23 cellular contexts compared by ENCODE assay signal in genomic region chr6:147947521-147947920, GRCh38.
DNase-seq lines count a peak whose midpoint lies in the region; ATAC-seq and TF ChIP-seq lines count a peak whose summit lies in the region.
"Had no signal": no experiment of that assay in that cellular context is flagged by ENCODE, and none has a peak within 500 bp of the region (broad histone marks: within the 10 kb centered on the region; RNA-seq: fewer than 3 reads in every experiment).

No MANE protein-coding gene starts in this region.

- DNase-seq in GM04503 (ENCODE audit: low read depth), result peak; percentile 35
- DNase-seq in mammary epithelial cell, result no peak
- peak; percentile 39 for DNase-seq in fibroblast of the conjunctiva (ENCODE audit: low read depth)
- DNase-seq in renal cortical epithelial cell (ENCODE audit: low read depth), result peak; percentile 12
- DNase-seq in HEK293T (ENCODE audit: extremely low spot score), result no peak
- DNase-seq in BE2C, result no peak
- DNase-seq in Right ventricle myocardium superior, result no peak
- no peak for DNase-seq in stimulated activated CD4-positive, alpha-beta T cell treated with anti-CD3 and anti-CD28 coated beads, Interleukin-2, amount 100 ng/mL, for 24 hours
- DNase-seq: activated CD4-positive, alpha-beta T cell treated with anti-CD3 and anti-CD28 coated beads, Interleukin-2, amount 50 U/mL, for 1 hour; activated naive CD4-positive, alpha-beta T cell treated with anti-CD3 and anti-CD28 coated beads for 36 hours; anterior cingulate cortex; kidney; lower lobe of right lung; NCI-H1417; PC-3; stimulated activated CD4-positive, alpha-beta T cell treated with anti-CD3 and anti-CD28 coated beads, Interleukin-1b, Interleukin-23, amount 100 ng/mL, for 48 hours; T-helper 9 cell had no signal

- 7% methylated on average over 3 of the region's 3 CpGs for WGBS in mammary epithelial cell (ENCODE audit: low coverage, missing lambda C conversion rate)

- no peaks in the 10 kb centered on the region for H3K79me2 ChIP-seq in mammary epithelial cell (ENCODE audit: insufficient read depth, low read length)

- CTCF ChIA-PET in mammary epithelial cell (lab: Charles Lee; ENCODE audit: low non-redundant PET), result no interaction called here
- CTCF ChIA-PET in HEK293T (lab: Yijun Ruan, JAX), result no interaction called here

- no peaks in the 10 kb centered on the region for H3K27me3 ChIP-seq in mammary epithelial cell (ENCODE audit: insufficient read depth, low read length)
- H3K27me3 ChIP-seq in BE2C, result no peaks in the 10 kb centered on the region
- H3K27me3 ChIP-seq: uterus had no signal

- TF ChIP-seq CTCF in mammary epithelial cell (conservative IDR thresholded peaks at IDR 0.05 in 1 of 2, IDR thresholded peaks at IDR 0.05 in 1 of 2; ENCODE audit: extremely low read depth in 1 of 2, insufficient read depth in 1 of 2, low read depth in 1 of 2, low read length in 2 of 2) (no peak), BE2C (IDR thresholded peaks at IDR 0.05; ENCODE audit: low read depth, low read length) (no peak)

- H2AFZ ChIP-seq in mammary epithelial cell (ENCODE audit: low read depth, low read length), result peak overlapping the region; percentile 62

- no peak for ATAC-seq in Right ventricle myocardium superior (ENCODE audit: poor library complexity)
- ATAC-seq: HCT116, PC-3, Right ventricle myocardium inferior had no signal

- no peaks in the 10 kb centered on the region for H4K20me1 ChIP-seq in mammary epithelial cell (ENCODE audit: insufficient read depth, low read length)

- in situ Hi-C loops in mammary epithelial cell (cut with MboI; ENCODE audit: low sequenced_read_pairs in 2 of 2), result no loop called here

- no peak overlapping the region for H3K4me3 ChIP-seq in mammary epithelial cell (replicated peaks in 1 of 3; ENCODE audit: insufficient read depth in 1 of 3, low read depth in 2 of 3, low read length in 3 of 3)
- H3K4me3 ChIP-seq in BE2C (ENCODE audit: low read depth, low read length), result no peak overlapping the region
- H3K4me3 ChIP-seq: lower lobe of right lung, skin epidermis, uterus had no signal

- H3K9me3 ChIP-seq in mammary epithelial cell (replicated peaks; ENCODE audit: insufficient read depth, low read length) (no peaks in the 10 kb centered on the region), BE2C (no peaks in the 10 kb centered on the region)
- H3K9me3 ChIP-seq: lower lobe of right lung, uterus had no signal

- POLR2A ChIA-PET in HEK293T (lab: Yijun Ruan, JAX), result no interaction called here

- H3K4me1 ChIP-seq in mammary epithelial cell (ENCODE audit: insufficient read depth, low read length) (peaks cover 21% of the 10 kb centered on the region), BE2C (no peaks in the 10 kb centered on the region)
- H3K4me1 ChIP-seq: uterus had no signal

- H3K36me3 ChIP-seq in mammary epithelial cell (ENCODE audit: insufficient read depth, low read length) (no peaks in the 10 kb centered on the region), BE2C (no peaks in the 10 kb centered on the region)
- H3K36me3 ChIP-seq: lower lobe of right lung, uterus had no signal

- intact Hi-C loops in mammary epithelial cell (cut with micrococcal nuclease), result no loop called here
- intact Hi-C loops in Right ventricle myocardium superior (cut with DNase I), result no loop called here

- H3K9ac ChIP-seq in mammary epithelial cell (ENCODE audit: insufficient read depth, low read length), result no peak overlapping the region

- H3K27ac ChIP-seq in mammary epithelial cell (ENCODE audit: insufficient read depth, low read depth, low read length), result peak overlapping the region; percentile 26
- H3K27ac ChIP-seq: C4-2B, epithelial cell of prostate, lower lobe of right lung, skin epidermis had no signal

- dilution Hi-C loops in mammary epithelial cell (cut with HindIII; ENCODE audit: low sequenced_read_pairs), result no loop called here

- no TSS peak for BruUV-seq in mammary epithelial cell (replicated peaks; lab: Mats Ljungman, UMichigan)

- peak overlapping the region; percentile 43 for H3K4me2 ChIP-seq in mammary epithelial cell (ENCODE audit: insufficient read depth, low read depth, low read length)

TF ChIP-seq in HEK293T, 16 proteins besides CTCF, POLR2A, EP300 and RAD21:
- TF ChIP-seq TARDBP (IDR thresholded peaks at IDR 0.05), result no peak
- TF ChIP-seq ELF4 (IDR thresholded peaks at IDR 0.05), result no peak
- no peak for TF ChIP-seq L3MBTL2 (conservative IDR thresholded peaks at IDR 0.05)
- no peak for TF ChIP-seq ARNT (IDR thresholded peaks at IDR 0.05)
- TF ChIP-seq FOXA1 (IDR thresholded peaks at IDR 0.05), result no peak
- TF ChIP-seq NFRKB (IDR thresholded peaks at IDR 0.05), result no peak
- TF ChIP-seq PKNOX1 (IDR thresholded peaks at IDR 0.05), result no peak
- no peak for TF ChIP-seq FOXM1 (IDR thresholded peaks at IDR 0.05; ENCODE audit: borderline replicate concordance)
- TF ChIP-seq ZNF384 (IDR thresholded peaks at IDR 0.05), result no peak
- TF ChIP-seq BHLHE40 (IDR thresholded peaks at IDR 0.05; ENCODE audit: borderline replicate concordance), result no peak
- no peak for TF ChIP-seq FOXK2 (IDR thresholded peaks at IDR 0.05)
- TF ChIP-seq SP1 (IDR thresholded peaks at IDR 0.05), result no peak

Comparison
In these comparisons a context has a peak if more than half of its experiments do, and no peak if none do; other contexts are left out.
1. DNase-seq: peak in GM04503 (single experiment), fibroblast of the conjunctiva (single experiment) and renal cortical epithelial cell (single experiment); none in mammary epithelial cell (single experiment), HEK293T (single experiment), BE2C (single experiment), Right ventricle myocardium superior (single experiment) and stimulated activated CD4-positive, alpha-beta T cell treated with anti-CD3 and anti-CD28 coated beads, Interleukin-2, amount 100 ng/mL, for 24 hours (0 of 2).